Comparison of ENCODE assay signal across 34 cellular contexts in genomic region chr22:44382461-44383038, GRCh38.
A peak's percentile ranks its signal among the peaks of the same experiment; 100 is the strongest.
DNase-seq lines count a peak whose midpoint lies in the region; ATAC-seq and TF ChIP-seq lines count a peak whose summit lies in the region.
"Had no signal": no experiment of that assay in that cellular context is flagged by ENCODE, and none has a peak within 500 bp of the region (broad histone marks: within the 10 kb centered on the region; RNA-seq: fewer than 3 reads in every experiment).

No MANE protein-coding gene starts in this region.

- peaks cover 5% of the 10 kb centered on the region for H3K9me3 Mint-ChIP-seq in nephron
- H3K9me3 Mint-ChIP-seq: T-helper 2 cell treated with Interferon-gamma antibody and Interleukin-4, amounts not matched to agents 5 μg/mL and 100 μg/mL, for 36 hours had no signal

- no peak for TF ChIP-seq POLR2A in testis (IDR thresholded peaks at IDR 0.05)
- TF ChIP-seq POLR2A in transverse colon (IDR thresholded peaks at IDR 0.05): no peak

- H3K27ac ChIP-seq in left ventricle myocardium inferior (replicated peaks): no peak overlapping the region
- no peak overlapping the region for H3K27ac ChIP-seq in testis
- H3K27ac ChIP-seq in transverse colon: no peak overlapping the region
- H3K27ac ChIP-seq: breast epithelium, left lung, parathyroid adenoma, stomach, tibial artery had no signal

- DNase-seq in Right ventricle myocardium superior: peak; percentile 24
- no peak for DNase-seq in left ventricle myocardium inferior
- DNase-seq in left cardiac atrium: peak; percentile 18
- peak; percentile 78 for DNase-seq in testis
- DNase-seq in transverse colon: no peak
- DNase-seq in CD1c-positive myeloid dendritic cell (ENCODE audit: extremely low spot score): no peak
- DNase-seq: activated CD4-positive, alpha-beta T cell treated with anti-CD3 and anti-CD28 coated beads for 4 hours; activated CD8-positive, alpha-beta memory T cell treated with anti-CD3 and anti-CD28 coated beads for 24 hours; activated gamma-delta T cell; activated T-cell treated with anti-CD3 and anti-CD28 coated beads, Interleukin-2, amount 50 U/mL, for 1 hour; AML-193; CD8-positive, alpha-beta T cell; effector memory CD4-positive, alpha-beta T cell; EL; hippocampal formation; KG1; MG63; midbrain; naive thymus-derived CD4-positive, alpha-beta T cell; NCI-H2081 treated with DMSO at 0.1 percent for 48 hours; NK-92 treated with Interleukin-12 subunit alpha and Interleukin-12 subunit beta, amount 100 ng/mL, for 24 hours; PC-3; SHP77; stimulated activated CD8-positive, alpha-beta memory T cell treated with anti-CD3 and anti-CD28 coated beads, Interleukin-4, amount 100 ng/mL, for 48 hours; stomach; tibial artery had no signal

- H3K36me3 ChIP-seq in left ventricle myocardium inferior: no peaks in the 10 kb centered on the region
- H3K36me3 ChIP-seq in testis (ENCODE audit: low read depth, missing control alignments): no peaks in the 10 kb centered on the region
- H3K36me3 ChIP-seq in transverse colon: no peaks in the 10 kb centered on the region
- H3K36me3 ChIP-seq: breast epithelium, left lung, MG63, stomach, tibial artery had no signal

- no peak for ATAC-seq in Right ventricle myocardium superior (ENCODE audit: poor library complexity)
- peak; percentile 39 to 41 for ATAC-seq in left cardiac atrium
- no peak for ATAC-seq in HG03045 (IDR thresholded peaks at IDR 0.05; ENCODE audit: unreplicated experiment)
- ATAC-seq: CD8-positive, alpha-beta T cell; GM12878; HCT116; left lung; naive thymus-derived CD4-positive, alpha-beta T cell; PC-3 had no signal

- WGBS in testis, 2 donors: 49 to 76% methylated on average over 19 to 20 of the region's 20 CpGs
- 47 to 66% methylated on average over 5 to 20 of the region's 20 CpGs for WGBS in transverse colon (ENCODE audit: low coverage in 1 of 2), 2 donors

- TF ChIP-seq CTCF in left ventricle myocardium inferior (IDR thresholded peaks at IDR 0.05; ENCODE audit: borderline replicate concordance) (no peak), nephron (IDR thresholded peaks at IDR 0.05; ENCODE audit: unreplicated experiment in 3 of 3) (no peak), testis (IDR thresholded peaks at IDR 0.05) (no peak), transverse colon (IDR thresholded peaks at IDR 0.05) (no peak)

- H3K4me3 Mint-ChIP-seq in nephron: no peak overlapping the region
- H3K4me3 Mint-ChIP-seq: CD8-positive, alpha-beta T cell; naive thymus-derived CD4-positive, alpha-beta T cell; T-helper 2 cell treated with Interferon-gamma antibody and Interleukin-4, amounts not matched to agents 5 μg/mL and 100 μg/mL, for 36 hours had no signal

- H3K9me3 ChIP-seq in left ventricle myocardium inferior (replicated peaks): peaks cover 12% of the 10 kb centered on the region
- H3K9me3 ChIP-seq in testis: no peaks in the 10 kb centered on the region
- peaks cover 0 to 3% of the 10 kb centered on the region in 2 donors for H3K9me3 ChIP-seq in transverse colon

- no peak for TF ChIP-seq EP300 in transverse colon (IDR thresholded peaks at IDR 0.05; ENCODE audit: low read depth)

- H3K4me1 Mint-ChIP-seq in nephron: peaks cover 38% of the 10 kb centered on the region
- H3K4me1 Mint-ChIP-seq: naive thymus-derived CD4-positive, alpha-beta T cell had no signal

- no peaks in the 10 kb centered on the region for H3K36me3 Mint-ChIP-seq in nephron (ENCODE audit: low read depth)
- H3K36me3 Mint-ChIP-seq: CD8-positive, alpha-beta T cell; naive thymus-derived CD4-positive, alpha-beta T cell had no signal

- in situ Hi-C loops in transverse colon (cut with MboI; ENCODE audit: low pct_ligation_motif_present in 1 of 4, low pct_unique_long_range_greater_than_20kb in 1 of 4, low sequenced_read_pairs in 3 of 4): no loop called here

- H3K27me3 ChIP-seq in left ventricle myocardium inferior (ENCODE audit: low read depth) (peaks cover 19% of the 10 kb centered on the region), testis (no peaks in the 10 kb centered on the region), transverse colon (no peaks in the 10 kb centered on the region)
- H3K27me3 ChIP-seq: MG63 had no signal

- H3K4me1 ChIP-seq in left ventricle myocardium inferior: no peaks in the 10 kb centered on the region
- H3K4me1 ChIP-seq in testis: peaks cover 4% of the 10 kb centered on the region
- peaks cover 0 to 12% (median 0%) of the 10 kb centered on the region in 4 donors for H3K4me1 ChIP-seq in transverse colon
- H3K4me1 ChIP-seq: breast epithelium, left lung, parathyroid adenoma, tibial artery had no signal

- H3K27me3 Mint-ChIP-seq in nephron (ENCODE audit: low read depth): peaks cover 28% of the 10 kb centered on the region

- peak overlapping the region in 2 of 3 experiments; percentile 49 to 56 for H3K27ac Mint-ChIP-seq in nephron
- H3K27ac Mint-ChIP-seq: CD8-positive, alpha-beta T cell; naive thymus-derived CD4-positive, alpha-beta T cell; T-helper 2 cell treated with Interferon-gamma antibody and Interleukin-4, amounts not matched to agents 5 μg/mL and 100 μg/mL, for 36 hours had no signal

- intact Hi-C loops in Right ventricle myocardium superior (cut with DNase I): no loop called here
- intact Hi-C loops in left ventricle myocardium inferior (cut with micrococcal nuclease): no loop called here
- intact Hi-C loops in left cardiac atrium (cut with DNase I): no loop called here
- intact Hi-C loops in testis (cut with DNase I; ENCODE audit: low total_unique reads): no loop called here
- intact Hi-C loops in transverse colon (cut with DNase I; ENCODE audit: low total_unique reads): no loop called here

- no peak overlapping the region for H3K4me3 ChIP-seq in left ventricle myocardium inferior
- no peak overlapping the region for H3K4me3 ChIP-seq in testis
- no peak overlapping the region for H3K4me3 ChIP-seq in transverse colon
- H3K4me3 ChIP-seq: breast epithelium, GM12878, left lung, MG63, stomach, tibial artery had no signal

Comparison
In these comparisons a context has a peak if more than half of its experiments do, and no peak if none do; other contexts are left out.
1. ATAC-seq: peak in left cardiac atrium (2 of 2); none in Right ventricle myocardium superior (single experiment) and HG03045 (single experiment).
2. DNase-seq: peak in Right ventricle myocardium superior (single experiment), left cardiac atrium (single experiment) and testis (single experiment); none in left ventricle myocardium inferior (single experiment), transverse colon (single experiment) and CD1c-positive myeloid dendritic cell (single experiment).